6 cellular contexts compared by ENCODE assay signal in genomic region chr2:241150660-241151530, GRCh38. TPM values are rescaled to one million over a fixed set of nuclear protein-coding genes. Genes with fewer than 3 reads are reported as not detected.
DNase-seq lines count a peak whose midpoint lies in the region; ATAC-seq lines count a peak whose summit lies in the region.

No MANE protein-coding gene starts in this region.

- H3K27ac ChIP-seq in epithelial cell of prostate, result peak overlapping the region; percentile 39

- no peak for ATAC-seq in activated CD4-positive, alpha-beta T cell treated with anti-CD3 and anti-CD28 coated beads for 36 hours

- intact Hi-C loops in activated CD4-positive, alpha-beta T cell treated with anti-CD3 and anti-CD28 coated beads for 36 hours (cut with DNase I, micrococcal nuclease), result loop anchor here (1.0 to 5.0 kb wide), 12 partner anchors 49 to 730 kb away; partner anchors contain the start of genes MTERF4 (in 2 of the 2), CAPN10 (in 1 of the 2), D2HGDH (in 1 of the 2) and HDLBP (in 1 of the 2)

- no peaks in the 10 kb centered on the region for H3K27me3 Mint-ChIP-seq in activated CD4-positive, alpha-beta T cell treated with anti-CD3 and anti-CD28 coated beads for 36 hours

- H3K27ac Mint-ChIP-seq in activated CD4-positive, alpha-beta T cell treated with anti-CD3 and anti-CD28 coated beads for 36 hours, result peak overlapping the region; percentile 91

- H3K4me3 ChIP-seq in skeletal muscle cell (ENCODE audit: low read depth, low read length), result peak overlapping the region; percentile 81

- POLR2A ChIA-PET in activated CD4-positive, alpha-beta T cell treated with anti-CD3 and anti-CD28 coated beads for 36 hours (lab: Charles Lee), result interaction anchor here (1.9 kb wide), 1 partner anchor 48 kb away, joined by 7 read pairs; no protein-coding TSS in a partner anchor

- H3K36me3 Mint-ChIP-seq in activated CD4-positive, alpha-beta T cell treated with anti-CD3 and anti-CD28 coated beads for 36 hours (ENCODE audit: low read depth), result peaks cover 11% of the 10 kb centered on the region

- no peak for DNase-seq in activated CD4-positive, alpha-beta T cell treated with anti-CD3 and anti-CD28 coated beads for 36 hours
- DNase-seq in activated CD4-positive, alpha-beta T cell treated with anti-CD3 and anti-CD28 coated beads, Interleukin-2, amount 50 U/mL, for 4 hours, result no peak
- DNase-seq in epithelial cell of prostate (ENCODE audit: low read depth, low spot score) (no peak), skeletal muscle cell (ENCODE audit: low read depth) (no peak), inferior parietal cortex (ENCODE audit: extremely low spot score) (no peak)
- no peak for DNase-seq in stimulated activated CD4-positive, alpha-beta T cell treated with anti-CD3 and anti-CD28 coated beads, Interleukin-12 subunit alpha, Interleukin-12 subunit beta, amount 100 ng/mL, for 4 hours

- peak overlapping the region; percentile 88 for H3K4me3 Mint-ChIP-seq in activated CD4-positive, alpha-beta T cell treated with anti-CD3 and anti-CD28 coated beads for 36 hours

- peaks cover 55% of the 10 kb centered on the region for H3K4me1 Mint-ChIP-seq in activated CD4-positive, alpha-beta T cell treated with anti-CD3 and anti-CD28 coated beads for 36 hours

- no peaks in the 10 kb centered on the region for H3K9me3 Mint-ChIP-seq in activated CD4-positive, alpha-beta T cell treated with anti-CD3 and anti-CD28 coated beads for 36 hours (ENCODE audit: low read depth)

- CTCF ChIA-PET in activated CD4-positive, alpha-beta T cell treated with anti-CD3 and anti-CD28 coated beads for 36 hours (lab: Charles Lee), result interaction anchor here (1.0 to 4.0 kb wide), 5 partner anchors 11 to 73 kb away, joined by 3 to 14 read pairs (median 3); no protein-coding TSS in a partner anchor

RNA-seq across cellular contexts. Expression of gene PPP1R7, which starts 0.6 kb away (rescaled TPM):
- 100 to 1,000 TPM; 104 to 129 TPM for total RNA-seq in activated CD4-positive, alpha-beta T cell treated with anti-CD3 and anti-CD28 coated beads for 36 hours

RNA-seq across cellular contexts. Expression of gene PASK, which starts 1.6 kb away (rescaled TPM):
- total RNA-seq in activated CD4-positive, alpha-beta T cell treated with anti-CD3 and anti-CD28 coated beads for 36 hours, result 10 to 100 TPM; 62.9 to 88.1 TPM

RNA-seq across cellular contexts. Expression of gene ANO7, which starts 37.6 kb away (rescaled TPM):
- total RNA-seq in activated CD4-positive, alpha-beta T cell treated with anti-CD3 and anti-CD28 coated beads for 36 hours, result 1 to 10 TPM; 2.1 to 2.4 TPM

RNA-seq across cellular contexts. Expression of gene MTERF4, which starts 48.8 kb away (rescaled TPM):
- 10 to 100 TPM; 34.4 to 34.5 TPM for total RNA-seq in activated CD4-positive, alpha-beta T cell treated with anti-CD3 and anti-CD28 coated beads for 36 hours
